26 cellular contexts compared by ENCODE assay signal in the genomic region with DNA sequence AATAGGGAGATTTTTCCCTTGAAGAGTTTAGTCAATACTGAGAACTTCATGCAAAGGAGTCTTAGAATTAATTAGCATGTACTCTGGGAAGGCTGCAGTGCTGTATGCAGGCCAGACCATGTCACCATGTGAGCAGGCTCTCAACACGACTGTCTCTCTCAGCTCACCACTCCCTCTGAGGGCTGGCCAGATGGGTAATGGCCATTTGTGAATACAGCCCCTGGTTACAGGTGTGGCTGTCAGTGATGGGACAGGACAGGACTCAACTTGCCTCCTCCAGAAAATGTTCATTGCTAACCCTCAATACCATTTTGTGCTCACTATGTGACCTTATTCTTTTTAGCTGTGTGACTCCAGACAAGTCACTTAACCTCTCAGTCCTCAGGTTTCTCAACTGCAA. TPM values are rescaled to one million over a fixed set of nuclear protein-coding genes. Genes with fewer than 3 reads are reported as not detected.
A peak's percentile ranks its signal among the peaks of the same experiment; 100 is the strongest.
DNase-seq lines count a peak whose midpoint lies in the region; ATAC-seq, FAIRE-seq and TF ChIP-seq lines count a peak whose summit lies in the region.
"Had no signal": no experiment of that assay in that cellular context is flagged by ENCODE, and none has a peak within 500 bp of the region (broad histone marks: within the 10 kb centered on the region; RNA-seq: fewer than 3 reads in every experiment).

No MANE protein-coding gene starts in this region.

- H3K4me1 ChIP-seq in BLaER1 treated with 17β-estradiol and CSF1 and Interleukin-3, amounts not matched to agents 10 nM and 100 nM: peaks cover 10 to 30% (median 24%) of the 10 kb centered on the region in 10 experiments
- H3K4me1 ChIP-seq in esophagus (ENCODE audit: control insufficient read depth in 2 of 2, insufficient read depth in 2 of 2, low read length in 1 of 2): peaks cover 0 to 3% of the 10 kb centered on the region in 2 donors
- H3K4me1 ChIP-seq in foreskin keratinocyte: no peaks in the 10 kb centered on the region
- peaks cover 2% of the 10 kb centered on the region; the same call in 1 of the 2 replicates for H3K4me1 ChIP-seq in GM23338 (ENCODE audit: insufficient read depth)
- peaks cover 0 to 27% (median 12%) of the 10 kb centered on the region in 6 donors for H3K4me1 ChIP-seq in spleen
- H3K4me1 ChIP-seq: BE2C, Caco-2 had no signal

- no peaks in the 10 kb centered on the region for H4K20me1 ChIP-seq in BLaER1 treated with 17β-estradiol and CSF1 and Interleukin-3, amounts not matched to agents 10 nM and 100 nM
- no peaks in the 10 kb centered on the region for H4K20me1 ChIP-seq in GM23338 (replicated peaks; ENCODE audit: insufficient read depth)
- H4K20me1 ChIP-seq: BLaER1 had no signal

- H3K36me3 ChIP-seq in BLaER1 treated with 17β-estradiol and CSF1 and Interleukin-3, amounts not matched to agents 10 nM and 100 nM: no peaks in the 10 kb centered on the region
- H3K36me3 ChIP-seq in bronchial epithelial cell (ENCODE audit: control insufficient read depth, insufficient read depth, low read length) (no peaks in the 10 kb centered on the region), esophagus (ENCODE audit: control insufficient read depth in 2 of 2, insufficient read depth in 2 of 2, low read length in 1 of 2) (no peaks in the 10 kb centered on the region), GM23338 (ENCODE audit: insufficient read depth) (no peaks in the 10 kb centered on the region), spleen (no peaks in the 10 kb centered on the region)
- H3K36me3 ChIP-seq: BE2C, BLaER1 had no signal

- no peaks in the 10 kb centered on the region for H3K79me2 ChIP-seq in GM23338 (replicated peaks; ENCODE audit: insufficient read depth)

- H3K27ac ChIP-seq in BLaER1 treated with 17β-estradiol and CSF1 and Interleukin-3, amounts not matched to agents 10 nM and 100 nM: no peak overlapping the region
- peak overlapping the region; percentile 9 to 48 for H3K27ac ChIP-seq in esophagus (ENCODE audit: low read depth in 2 of 2, low read length in 1 of 2)
- no peak overlapping the region for H3K27ac ChIP-seq in foreskin keratinocyte
- H3K27ac ChIP-seq in GM23338 (ENCODE audit: low read depth): no peak overlapping the region
- H3K27ac ChIP-seq in spleen: no peak overlapping the region
- H3K27ac ChIP-seq: BLaER1, C4-2B had no signal

- H3K27me3 Mint-ChIP-seq in GM23338 (ENCODE audit: insufficient read depth, low read depth, poor library complexity): peaks cover 2% of the 10 kb centered on the region
- H3K27me3 Mint-ChIP-seq in activated CD4-positive, alpha-beta memory T cell treated with anti-CD3 and anti-CD28 coated beads, Interleukin-2, amount 10 ng/mL, durations not matched to agents 7 days and 5 days: peaks cover 4% of the 10 kb centered on the region

- intact Hi-C loops in spleen (cut with DNase I; ENCODE audit: low total_unique reads): no loop called here

- H3K4me2 ChIP-seq in BLaER1 treated with 17β-estradiol and CSF1 and Interleukin-3, amounts not matched to agents 10 nM and 100 nM: peak overlapping the region in 7 of 11 experiments; percentile 16 to 55 (median 41); a peak in 8 of 22 replicates
- no peak overlapping the region for H3K4me2 ChIP-seq in GM23338
- H3K4me2 ChIP-seq: BLaER1 had no signal

- no peak for TF ChIP-seq POLR2A in spleen (IDR thresholded peaks at IDR 0.05)

- H3K9me3 Mint-ChIP-seq in GM23338: peaks cover 15% of the 10 kb centered on the region
- no peaks in the 10 kb centered on the region for H3K9me3 Mint-ChIP-seq in activated CD4-positive, alpha-beta memory T cell treated with anti-CD3 and anti-CD28 coated beads, Interleukin-2, amount 10 ng/mL, durations not matched to agents 7 days and 5 days
- H3K9me3 Mint-ChIP-seq: CD8-positive, alpha-beta T cell had no signal

- peaks cover 9 to 14% (median 12%) of the 10 kb centered on the region in 11 experiments for H3K9me3 ChIP-seq in BLaER1 treated with 17β-estradiol and CSF1 and Interleukin-3, amounts not matched to agents 10 nM and 100 nM (replicated peaks in 1 of 11)
- H3K9me3 ChIP-seq in esophagus (ENCODE audit: control insufficient read depth in 2 of 2, insufficient read depth in 1 of 2, low read depth in 1 of 2, low read length in 1 of 2): peaks cover 0 to 3% of the 10 kb centered on the region in 2 donors
- H3K9me3 ChIP-seq in spleen: peaks cover 0 to 14% (median 9%) of the 10 kb centered on the region in 8 donors
- H3K9me3 ChIP-seq: BE2C, Caco-2 had no signal

- no peak overlapping the region for H3K27ac Mint-ChIP-seq in GM23338
- no peak overlapping the region for H3K27ac Mint-ChIP-seq in activated CD4-positive, alpha-beta memory T cell treated with anti-CD3 and anti-CD28 coated beads, Interleukin-2, amount 10 ng/mL, durations not matched to agents 7 days and 5 days
- H3K27ac Mint-ChIP-seq: CD4-positive, alpha-beta T cell; CD8-positive, alpha-beta T cell had no signal

- H3K9ac ChIP-seq in BLaER1 treated with 17β-estradiol and CSF1 and Interleukin-3, amounts not matched to agents 10 nM and 100 nM: no peak overlapping the region
- H3K9ac ChIP-seq: BLaER1 had no signal

- H2AFZ ChIP-seq in GM23338: no peak overlapping the region

- TF ChIP-seq CTCF in bronchial epithelial cell (IDR thresholded peaks at IDR 0.05; ENCODE audit: insufficient read depth, low read length, severe bottlenecking) (no peak), foreskin keratinocyte (conservative IDR thresholded peaks at IDR 0.05) (no peak), GM23338 (conservative IDR thresholded peaks at IDR 0.05; ENCODE audit: low read depth in 2 of 2) (no peak), omental fat pad (IDR thresholded peaks at IDR 0.05) (no peak), spleen (IDR thresholded peaks at IDR 0.05 in 8 of 11, conservative IDR thresholded peaks at IDR 0.05 in 3 of 11) (no peak)

- FAIRE-seq in bronchial epithelial cell (lab: Jason Lieb, UNC): peak; percentile 7
- FAIRE-seq: A204.1, D721Med, G401.6, GM12891, GM18507 had no signal

- H3K4me1 Mint-ChIP-seq in GM23338: no peaks in the 10 kb centered on the region
- no peaks in the 10 kb centered on the region for H3K4me1 Mint-ChIP-seq in activated CD4-positive, alpha-beta memory T cell treated with anti-CD3 and anti-CD28 coated beads, Interleukin-2, amount 10 ng/mL, durations not matched to agents 7 days and 5 days

- CTCF ChIA-PET in activated CD4-positive, alpha-beta memory T cell treated with anti-CD3 and anti-CD28 coated beads, Interleukin-2, amount 10 ng/mL, durations not matched to agents 7 days and 5 days (lab: Charles Lee): no interaction called here

- peaks cover 1% of the 10 kb centered on the region; the same call in 1 of the 3 replicates for H3K36me3 Mint-ChIP-seq in GM23338 (ENCODE audit: low read depth)
- H3K36me3 Mint-ChIP-seq in activated CD4-positive, alpha-beta memory T cell treated with anti-CD3 and anti-CD28 coated beads, Interleukin-2, amount 10 ng/mL, durations not matched to agents 7 days and 5 days (ENCODE audit: low read depth): no peaks in the 10 kb centered on the region

- WGBS in esophagus, 2 donors: 31 to 33% methylated on average over 1 of the region's 1 CpG
- 29 to 70% (median 62%) methylated on average over 1 of the region's 1 CpG for WGBS in spleen, 5 donors

- H3K27me3 ChIP-seq in BLaER1 treated with 17β-estradiol and CSF1 and Interleukin-3, amounts not matched to agents 10 nM and 100 nM: no peaks in the 10 kb centered on the region
- H3K27me3 ChIP-seq in bronchial epithelial cell (ENCODE audit: control insufficient read depth, insufficient read depth, low read length) (no peaks in the 10 kb centered on the region), esophagus (ENCODE audit: control insufficient read depth in 1 of 2, insufficient read depth in 2 of 2, low read length in 2 of 2) (no peaks in the 10 kb centered on the region), foreskin keratinocyte (no peaks in the 10 kb centered on the region), GM23338 (ENCODE audit: insufficient read depth) (no peaks in the 10 kb centered on the region), spleen (replicated peaks in 1 of 7) (peaks cover 0 to 6% (median 0%) of the 10 kb centered on the region in 7 donors)
- H3K27me3 ChIP-seq: BE2C, BLaER1 had no signal

- POLR2A ChIA-PET in activated CD4-positive, alpha-beta memory T cell treated with anti-CD3 and anti-CD28 coated beads, Interleukin-2, amount 10 ng/mL, durations not matched to agents 7 days and 5 days (lab: Charles Lee): no interaction called here

- DNase-seq in bronchial epithelial cell (ENCODE audit: low read depth): peak; percentile 38
- DNase-seq in foreskin keratinocyte: peak in 1 of 2 donors; percentile 43
- no peak for DNase-seq in GM23338 (ENCODE audit: low spot score)
- no peak for DNase-seq in omental fat pad (ENCODE audit: low spot score)
- no peak for DNase-seq in activated CD4-positive, alpha-beta memory T cell treated with anti-CD3 and anti-CD28 coated beads, Interleukin-2, amount 10 ng/mL, durations not matched to agents 7 days and 5 days
- no peak for DNase-seq in spleen
- DNase-seq: 8988T; ACHN; BE2C; Caco-2; Calu3; CD4-positive, alpha-beta T cell; CD8-positive, alpha-beta T cell; DMS79 treated with DMSO at 0.1 percent for 48 hours; GF-D8 had no signal

- H3K4me3 ChIP-seq in BLaER1 treated with 17β-estradiol and CSF1 and Interleukin-3, amounts not matched to agents 10 nM and 100 nM: no peak overlapping the region
- H3K4me3 ChIP-seq in bronchial epithelial cell (ENCODE audit: low read depth, low read length) (no peak overlapping the region), esophagus (ENCODE audit: low read depth in 1 of 2, low read length in 2 of 2) (no peak overlapping the region), GM23338 (no peak overlapping the region), spleen (no peak overlapping the region)
- H3K4me3 ChIP-seq: BLaER1 had no signal

- ATAC-seq in foreskin keratinocyte (peak; percentile 23), GM23338 (no peak), omental fat pad (ENCODE audit: low FRiP score) (no peak)
- ATAC-seq: CD8-positive, alpha-beta T cell had no signal

- no peaks in the 10 kb centered on the region for H3K9me2 ChIP-seq in GM23338 (ENCODE audit: insufficient read depth)

- H3F3A ChIP-seq in GM23338 (replicated peaks; ENCODE audit: low read depth): no peaks in the 10 kb centered on the region

- no peak overlapping the region for H3K4me3 Mint-ChIP-seq in GM23338
- H3K4me3 Mint-ChIP-seq in activated CD4-positive, alpha-beta memory T cell treated with anti-CD3 and anti-CD28 coated beads, Interleukin-2, amount 10 ng/mL, durations not matched to agents 7 days and 5 days: no peak overlapping the region
- H3K4me3 Mint-ChIP-seq: CD4-positive, alpha-beta T cell; CD8-positive, alpha-beta T cell had no signal

TF ChIP-seq in GM23338, 12 proteins besides CTCF, POLR2A, EP300 and RAD21:
- no peak for TF ChIP-seq NANOG (IDR thresholded peaks at IDR 0.05; ENCODE audit: borderline replicate concordance)
TF ChIP-seq in GM23338: peak in this region for 0.

RNA-seq across cellular contexts. Expression of a gene that starts 5.2 kb away (rescaled TPM):
- total RNA-seq in bronchial epithelial cell (4.7 and 27.3 TPM in 2 replicates), foreskin keratinocyte (12.1 and 14.1 TPM in 2 replicates), omental fat pad (not detected), spleen (under 1 TPM in 3 of 7 donors, not detected in 4; 0.37 to 0.41 (median 0.40) TPM)
- polyA plus RNA-seq in esophagus (10 to 100 TPM; 65.4 to 69.9 TPM), foreskin keratinocyte (11.2 and 14.3 TPM in 2 replicates), GM23338 (2016; fragmentation: Nextera tagmentation; extraction: Ambion mirVana) (0.38 and 1.8 TPM in 2 replicates), spleen (under 1 TPM; 0.04 to 0.09 (median 0.06) TPM)
- total RNA-seq in GM23338 (2014; rRNA removed; shearing (Covaris generic)): 0.12 and 2.2 TPM in 2 replicates
- total RNA-seq in activated CD4-positive, alpha-beta memory T cell treated with anti-CD3 and anti-CD28 coated beads, Interleukin-2, amount 10 ng/mL, durations not matched to agents 7 days and 5 days: under 1 TPM; 0.33 to 0.43 TPM
- total RNA-seq: A673, Caco-2 had no signal
- polyA plus RNA-seq: AG04450 had no signal

Comparison
In these comparisons a context has a peak if more than half of its experiments do, and no peak if none do; other contexts are left out.
1. H3K27ac ChIP-seq: peak in esophagus (2 of 2); none in BLaER1 treated with 17β-estradiol and CSF1 and Interleukin-3, amounts not matched to agents 10 nM and 100 nM (0 of 11), foreskin keratinocyte (single experiment), GM23338 (single experiment) and spleen (0 of 8).